ENCODE assay signal across 16 cellular contexts in genomic region chr9:95143591-95144561, GRCh38.
DNase-seq lines count a peak whose midpoint lies in the region; ATAC-seq and TF ChIP-seq lines count a peak whose summit lies in the region.
"Had no signal": no experiment of that assay in that cellular context is flagged by ENCODE, and none has a peak within 500 bp of the region (broad histone marks: within the 10 kb centered on the region; RNA-seq: fewer than 3 reads in every experiment).

No MANE protein-coding gene starts in this region.

- H3K9me3 Mint-ChIP-seq in endodermal cell, result no peaks in the 10 kb centered on the region
- H3K9me3 Mint-ChIP-seq: T-helper 1 cell treated with Interleukin-12 subunit alpha and Interleukin-12 subunit beta and Interleukin-4 antibody, amounts not matched to agents 30 μg/mL and 1 μg/mL, for 36 hours had no signal

- intact Hi-C loops in gastrocnemius medialis (cut with DNase I; ENCODE audit: low total_unique reads), result no loop called here

- H3K36me3 ChIP-seq in endodermal cell (ENCODE audit: control insufficient read depth, insufficient read depth, low read length), result no peaks in the 10 kb centered on the region
- H3K36me3 ChIP-seq in gastrocnemius medialis, result no peaks in the 10 kb centered on the region

- no peak overlapping the region for H3K4me3 Mint-ChIP-seq in endodermal cell
- H3K4me3 Mint-ChIP-seq: B cell; T-helper 1 cell treated with Interleukin-12 subunit alpha and Interleukin-12 subunit beta and Interleukin-4 antibody, amounts not matched to agents 30 μg/mL and 1 μg/mL, for 36 hours had no signal

- no peaks in the 10 kb centered on the region for H3K9me3 ChIP-seq in endodermal cell (ENCODE audit: control insufficient read depth, low read length)
- H3K9me3 ChIP-seq in gastrocnemius medialis, result no peaks in the 10 kb centered on the region

- H3K27me3 ChIP-seq in endodermal cell (ENCODE audit: control insufficient read depth, insufficient read depth, low read length, poor library complexity, severe bottlenecking) (no peaks in the 10 kb centered on the region), gastrocnemius medialis (no peaks in the 10 kb centered on the region)

- DNase-seq in EH (ENCODE audit: low read depth), result peak; percentile 30
- DNase-seq in endodermal cell, result peak; percentile 37
- peak; percentile 97 for DNase-seq in left lobe of liver (ENCODE audit: low spot score)
- DNase-seq in gastrocnemius medialis, result peak; percentile 77 to 88
- DNase-seq in iPS-NIHi7 (ENCODE audit: extremely low spot score), result no peak
- no peak for DNase-seq in effector CD4-positive, alpha-beta T cell
- DNase-seq: activated CD4-positive, alpha-beta T cell treated with anti-CD3 and anti-CD28 coated beads, Interleukin-2, amount 50 U/mL, for 1 hour; activated gamma-delta T cell treated with Interleukin-2 at 50 U/mL for 16 hours; dermis blood vessel endothelial cell; EL; NCI-H1694; stimulated activated CD4-positive, alpha-beta T cell treated with anti-CD3 and anti-CD28 coated beads, Interleukin-4, amount 100 ng/mL, for 24 hours had no signal

- H3K27ac ChIP-seq in endodermal cell (ENCODE audit: low read depth, low read length) (no peak overlapping the region), gastrocnemius medialis (peak overlapping the region in 3 of 4 donors; percentile 25 to 60 (median 44))

- H3K9ac ChIP-seq in endodermal cell (ENCODE audit: extremely low read depth, low read length, poor library complexity, severe bottlenecking), result no peak overlapping the region

- no peak for TF ChIP-seq CTCF in endodermal cell (conservative IDR thresholded peaks at IDR 0.05)
- TF ChIP-seq CTCF in gastrocnemius medialis (IDR thresholded peaks at IDR 0.05 in 4 of 5, conservative IDR thresholded peaks at IDR 0.05 in 1 of 5), result no peak

- peaks cover 3% of the 10 kb centered on the region for H3K36me3 Mint-ChIP-seq in endodermal cell (ENCODE audit: low read depth)

- peaks cover 15% of the 10 kb centered on the region for H3K4me1 Mint-ChIP-seq in endodermal cell
- H3K4me1 Mint-ChIP-seq: B cell had no signal

- no peaks in the 10 kb centered on the region for H3K4me1 ChIP-seq in endodermal cell (ENCODE audit: control insufficient read depth, insufficient read depth, low read length)
- H3K4me1 ChIP-seq in gastrocnemius medialis, result no peaks in the 10 kb centered on the region

- in situ Hi-C loops in gastrocnemius medialis (cut with MboI; ENCODE audit: low sequenced_read_pairs in 4 of 4), result no loop called here

- H3K27ac Mint-ChIP-seq in endodermal cell, result no peak overlapping the region
- H3K27ac Mint-ChIP-seq: B cell; T-helper 1 cell treated with Interleukin-12 subunit alpha and Interleukin-12 subunit beta and Interleukin-4 antibody, amounts not matched to agents 30 μg/mL and 1 μg/mL, for 36 hours had no signal

- TF ChIP-seq POLR2A in gastrocnemius medialis (IDR thresholded peaks at IDR 0.05), result no peak

- H3K4me3 ChIP-seq in endodermal cell (ENCODE audit: low read length) (no peak overlapping the region), gastrocnemius medialis (no peak overlapping the region)

- 91 to 97% methylated on average over 17 to 18 of the region's 18 CpGs for WGBS in endodermal cell (ENCODE audit: insufficient coverage in 1 of 2, insufficient read length in 1 of 2), 2 experiments

- H3K27me3 Mint-ChIP-seq in endodermal cell (ENCODE audit: insufficient read depth), result no peaks in the 10 kb centered on the region
- H3K27me3 Mint-ChIP-seq: B cell had no signal

- peak; percentile 73 for ATAC-seq in left lobe of liver
- peak; percentile 79 to 85 for ATAC-seq in gastrocnemius medialis
- ATAC-seq in HG02571 (IDR thresholded peaks at IDR 0.05; ENCODE audit: unreplicated experiment), result no peak
- ATAC-seq in HG03439 (IDR thresholded peaks at IDR 0.05; ENCODE audit: unreplicated experiment), result no peak

Comparison
In these comparisons a context has a peak if more than half of its experiments do, and no peak if none do; other contexts are left out.
1. DNase-seq: peak in EH (single experiment), endodermal cell (single experiment), left lobe of liver (single experiment) and gastrocnemius medialis (2 of 2); none in iPS-NIHi7 (single experiment) and effector CD4-positive, alpha-beta T cell (single experiment).
2. ATAC-seq: peak in left lobe of liver (single experiment) and gastrocnemius medialis (2 of 2); none in HG02571 (single experiment) and HG03439 (single experiment).